12 cellular contexts compared by ENCODE assay signal in genomic region chr1:198174297-198174696, GRCh38. TPM values are rescaled to one million over a fixed set of nuclear protein-coding genes. Genes with fewer than 3 reads are reported as not detected.
DNase-seq lines count a peak whose midpoint lies in the region; ATAC-seq and FAIRE-seq lines count a peak whose summit lies in the region.
"Had no signal": no experiment of that assay in that cellular context is flagged by ENCODE, and none has a peak within 500 bp of the region (broad histone marks: within the 10 kb centered on the region; RNA-seq: fewer than 3 reads in every experiment).

No MANE protein-coding gene starts in this region.

- peaks cover 70 to 90% (median 81%) of the 10 kb centered on the region in 4 donors for H3K4me1 Mint-ChIP-seq in CD4-positive, alpha-beta memory T cell

- peak in 3 of 5 donors; percentile 21 to 47 (median 30) for DNase-seq in CD4-positive, alpha-beta memory T cell
- DNase-seq in astrocyte of the hippocampus (ENCODE audit: low read depth, low spot score) (peak; percentile 32), NCI-H1436 treated with DMSO at 0.1 percent for 48 hours (lab: John Stamatoyannopoulos, UW) (no peak), left colon (no peak), small intestine (no peak), DMS114 treated with DMSO at 0.1 percent for 48 hours (lab: John Stamatoyannopoulos, UW; ENCODE audit: unreplicated experiment) (no peak)
- DNase-seq: dermis blood vessel endothelial cell; stimulated activated CD4-positive, alpha-beta T cell treated with anti-CD3 and anti-CD28 coated beads, Interleukin-12 subunit alpha, Interleukin-12 subunit beta, amount 100 ng/mL, for 4 hours; upper lobe of left lung; WERI-Rb-1 had no signal

- no peak overlapping the region for H3K4me3 ChIP-seq in CD4-positive, alpha-beta memory T cell (ENCODE audit: low read length in 2 of 2)
- H3K4me3 ChIP-seq in small intestine (ENCODE audit: low read depth in 1 of 2, low read length in 2 of 2), result no peak overlapping the region
- H3K4me3 ChIP-seq: upper lobe of left lung had no signal

- peak overlapping the region; percentile 79 to 94 (median 91) for H3K27ac Mint-ChIP-seq in CD4-positive, alpha-beta memory T cell

- no peak for FAIRE-seq in small intestine (lab: Jason Lieb, UNC)

- WGBS in small intestine, 3 donors, result 55 to 70% (median 64%) methylated on average over 5 of the region's 5 CpGs

- H3K27me3 Mint-ChIP-seq in CD4-positive, alpha-beta memory T cell, result no peaks in the 10 kb centered on the region

- peaks cover 0 to 2% (median 0%) of the 10 kb centered on the region in 8 donors for H3K9me3 Mint-ChIP-seq in CD4-positive, alpha-beta memory T cell

- no peaks in the 10 kb centered on the region for H3K36me3 Mint-ChIP-seq in CD4-positive, alpha-beta memory T cell

- H3K4me1 ChIP-seq in CD4-positive, alpha-beta memory T cell (ENCODE audit: insufficient read depth, low read length), result peaks cover 98% of the 10 kb centered on the region
- H3K4me1 ChIP-seq in small intestine (ENCODE audit: control insufficient read depth in 2 of 2, insufficient read depth in 1 of 2, low read depth in 1 of 2, low read length in 1 of 2), result peaks cover 3 to 24% of the 10 kb centered on the region in 2 donors

- ATAC-seq in GM19372 (IDR thresholded peaks at IDR 0.05; ENCODE audit: low read depth, unreplicated experiment), result peak; percentile 48
- ATAC-seq in HG03378 (IDR thresholded peaks at IDR 0.05; ENCODE audit: unreplicated experiment), result peak; percentile 69
- ATAC-seq in left colon, result no peak

- no peaks in the 10 kb centered on the region for H3K9me3 ChIP-seq in CD4-positive, alpha-beta memory T cell (ENCODE audit: control insufficient read depth in 1 of 2, low read length in 2 of 2)
- no peaks in the 10 kb centered on the region for H3K9me3 ChIP-seq in small intestine (ENCODE audit: control insufficient read depth, low read depth)
- H3K9me3 ChIP-seq: upper lobe of left lung had no signal

- peak overlapping the region; percentile 42 for H3K27ac ChIP-seq in CD4-positive, alpha-beta memory T cell (ENCODE audit: low read depth, low read length)
- no peak overlapping the region for H3K27ac ChIP-seq in small intestine (ENCODE audit: low read depth in 1 of 2, low read length in 1 of 2)
- H3K27ac ChIP-seq: WERI-Rb-1 had no signal

- peak overlapping the region in 7 of 8 donors; percentile 18 to 75 (median 74) for H3K4me3 Mint-ChIP-seq in CD4-positive, alpha-beta memory T cell

- POLR2A ChIA-PET in CD4-positive, alpha-beta memory T cell (lab: Charles Lee; ENCODE audit: partially characterized antibody), result interaction anchor here (2.9 to 7.4 kb wide), 3 partner anchors 9 to 17 kb away, joined by 14 to 62 read pairs (median 21); partner anchors contain the start of gene NEK7

- intact Hi-C loops in CD4-positive, alpha-beta memory T cell (cut with micrococcal nuclease), result loop anchor here (2.0 kb wide), 1 partner anchor 15 kb away; no protein-coding TSS in a partner anchor
- intact Hi-C loops in left colon (cut with DNase I, micrococcal nuclease), result no loop called here

- H3K27me3 ChIP-seq in CD4-positive, alpha-beta memory T cell (ENCODE audit: insufficient read depth, low read length), result no peaks in the 10 kb centered on the region
- no peaks in the 10 kb centered on the region for H3K27me3 ChIP-seq in small intestine (ENCODE audit: control insufficient read depth in 2 of 2, insufficient read depth in 2 of 2, low read length in 2 of 2)
- H3K27me3 ChIP-seq: upper lobe of left lung had no signal

- H3K36me3 ChIP-seq in CD4-positive, alpha-beta memory T cell (ENCODE audit: insufficient read depth, low read length), result no peaks in the 10 kb centered on the region
- no peaks in the 10 kb centered on the region for H3K36me3 ChIP-seq in small intestine (ENCODE audit: control insufficient read depth in 2 of 2, insufficient read depth in 2 of 2, low read length in 2 of 2)
- H3K36me3 ChIP-seq: upper lobe of left lung, WERI-Rb-1 had no signal

- CTCF ChIA-PET in CD4-positive, alpha-beta memory T cell (lab: Charles Lee; ENCODE audit: partially characterized antibody), result interaction anchor here (7.0 kb wide), 1 partner anchor 17 kb away, joined by 35 read pairs; the partner anchor contains the start of gene NEK7

RNA-seq across cellular contexts. Expression of gene NEK7, which starts 17.5 kb away (rescaled TPM):
- total RNA-seq in CD4-positive, alpha-beta memory T cell, result 10 to 100 TPM; 56.9 to 63.8 TPM
- 10 to 100 TPM; 53.5 to 57.6 TPM for polyA plus RNA-seq in CD4-positive, alpha-beta memory T cell
- total RNA-seq in left colon, result 10 to 100 TPM; 44.0 to 61.3 TPM
- 10 to 100 TPM; 14.9 to 29.1 (median 25.4) TPM for polyA plus RNA-seq in small intestine

Comparison
In these comparisons a context has a peak if more than half of its experiments do, and no peak if none do; other contexts are left out.
1. DNase-seq: peak in CD4-positive, alpha-beta memory T cell (3 of 5) and astrocyte of the hippocampus (single experiment); none in NCI-H1436 treated with DMSO at 0.1 percent for 48 hours (single experiment), left colon (0 of 2), small intestine (single experiment) and DMS114 treated with DMSO at 0.1 percent for 48 hours (single experiment).